ENCODE assay signal across 9 cellular contexts in the genomic region with DNA sequence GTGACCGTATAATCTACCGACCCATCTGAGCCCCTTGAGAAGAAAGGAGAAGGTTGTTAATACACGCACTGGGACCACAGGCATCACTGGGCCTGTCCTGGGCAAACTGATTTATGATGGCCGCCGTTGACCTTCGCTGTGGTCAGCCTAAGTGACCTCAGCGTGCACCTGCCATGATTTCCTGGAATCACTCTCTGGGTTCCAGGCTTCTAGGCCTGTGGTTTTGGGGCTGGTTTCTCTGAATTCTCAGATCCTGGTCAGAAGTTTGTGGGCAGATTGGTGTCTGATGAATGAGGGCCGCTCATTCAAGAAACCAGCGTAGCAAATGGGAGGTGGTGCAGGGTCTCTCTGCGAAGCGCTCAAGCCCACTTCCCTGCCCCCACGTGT.
DNase-seq lines count a peak whose midpoint lies in the region; ATAC-seq, FAIRE-seq and TF ChIP-seq lines count a peak whose summit lies in the region.
"Had no signal": no experiment of that assay in that cellular context is flagged by ENCODE, and none has a peak within 500 bp of the region (broad histone marks: within the 10 kb centered on the region; RNA-seq: fewer than 3 reads in every experiment).

No MANE protein-coding gene starts in this region.

- TF ChIP-seq EP300 in GM12878 (IDR thresholded peaks at IDR 0.05; ENCODE audit: borderline replicate concordance in 1 of 2, control insufficient read depth in 1 of 2, low read depth in 2 of 2, low read length in 2 of 2) = 0 out of 4 replicates have a peak, but pooled peaks of 1 of the 2 experiments have one; percentile 17

- no peak for FAIRE-seq in GM12878 (lab: Jason Lieb, UNC)

- peak overlapping the region; percentile 91 to 98 (median 97) for H3K27ac Mint-ChIP-seq in CD4-positive, alpha-beta memory T cell
- H3K27ac Mint-ChIP-seq in natural killer cell treated with Interleukin-12 subunit alpha and Interleukin-12 subunit beta and Interleukin-15 and Interleukin-18, amount 100 ng/mL, for 72 hours = peak overlapping the region; percentile 79 to 92

- peak overlapping the region; percentile 98; the same call in 1 of the 2 replicates for H3K4me2 ChIP-seq in MM.1S (ENCODE audit: low read depth, low read length)
- peak overlapping the region; percentile 84 for H3K4me2 ChIP-seq in GM12878 (ENCODE audit: control insufficient read depth, insufficient read depth)

- TF ChIP-seq POLR2A in GM12878 (IDR thresholded peaks at IDR 0.05; ENCODE audit: low read depth, low read length) (no peak), testis (IDR thresholded peaks at IDR 0.05) (no peak)

- POLR2A ChIA-PET in CD4-positive, alpha-beta memory T cell (lab: Charles Lee; ENCODE audit: partially characterized antibody) = no interaction called here
- POLR2A ChIA-PET in GM12878 (lab: Charles Lee) = no interaction called here

- no peaks in the 10 kb centered on the region for H3K36me3 Mint-ChIP-seq in CD4-positive, alpha-beta memory T cell
- no peaks in the 10 kb centered on the region for H3K36me3 Mint-ChIP-seq in natural killer cell treated with Interleukin-12 subunit alpha and Interleukin-12 subunit beta and Interleukin-15 and Interleukin-18, amount 100 ng/mL, for 72 hours

- peaks cover 0 to 4% of the 10 kb centered on the region in 2 donors for H3K27me3 Mint-ChIP-seq in CD4-positive, alpha-beta memory T cell
- peaks cover 0 to under 1% of the 10 kb centered on the region in 2 donors for H3K27me3 Mint-ChIP-seq in natural killer cell treated with Interleukin-12 subunit alpha and Interleukin-12 subunit beta and Interleukin-15 and Interleukin-18, amount 100 ng/mL, for 72 hours

- TF ChIP-seq RAD21 in GM12878 (IDR thresholded peaks at IDR 0.05; ENCODE audit: insufficient read depth, low read depth, low read length) = no peak

- H3K9me3 Mint-ChIP-seq in CD4-positive, alpha-beta memory T cell = no peaks in the 10 kb centered on the region
- H3K9me3 Mint-ChIP-seq in natural killer cell treated with Interleukin-12 subunit alpha and Interleukin-12 subunit beta and Interleukin-15 and Interleukin-18, amount 100 ng/mL, for 72 hours = no peaks in the 10 kb centered on the region

- H3K27me3 ChIP-seq in CD4-positive, alpha-beta memory T cell (ENCODE audit: insufficient read depth, low read length) = no peaks in the 10 kb centered on the region
- no peaks in the 10 kb centered on the region for H3K27me3 ChIP-seq in MM.1S (replicated peaks; ENCODE audit: insufficient read depth, low read length)
- H3K27me3 ChIP-seq in GM12878 (replicated peaks in 1 of 2; ENCODE audit: control insufficient read depth in 2 of 2, insufficient read depth in 2 of 2, low read length in 1 of 2) = no peaks in the 10 kb centered on the region; a peak in 1 of 4 replicates
- H3K27me3 ChIP-seq in testis = no peaks in the 10 kb centered on the region
- H3K27me3 ChIP-seq: cardiac muscle cell had no signal

- intact Hi-C loops in CD4-positive, alpha-beta memory T cell (cut with micrococcal nuclease) = no loop called here
- intact Hi-C loops in GM12878 (cut with micrococcal nuclease; ENCODE audit: unreplicated experiment) = no loop called here
- intact Hi-C loops in testis (cut with DNase I; ENCODE audit: low total_unique reads) = no loop called here

- H3K9ac ChIP-seq in MM.1S (ENCODE audit: low read length) = no peak overlapping the region
- H3K9ac ChIP-seq in GM12878 (ENCODE audit: control insufficient read depth, insufficient read depth, low read length) = peak overlapping the region; percentile 55; the same call in 1 of the 2 replicates

- H3K4me3 Mint-ChIP-seq in CD4-positive, alpha-beta memory T cell = peak overlapping the region in 7 of 8 donors; percentile 73 to 85 (median 84)
- peak overlapping the region; percentile 73 for H3K4me3 Mint-ChIP-seq in natural killer cell treated with Interleukin-12 subunit alpha and Interleukin-12 subunit beta and Interleukin-15 and Interleukin-18, amount 100 ng/mL, for 72 hours

- 19% methylated on average over 12 of the region's 12 CpGs for WGBS in GM12878 (ENCODE audit: insufficient coverage, insufficient replicate concordance, low lambda C conversion rate, missing lambda C conversion rate)
- WGBS in testis, 2 donors = 86 to 95% methylated on average over 12 of the region's 12 CpGs

- no peaks in the 10 kb centered on the region for H3K9me2 ChIP-seq in MM.1S (replicated peaks; ENCODE audit: insufficient read depth, low read length)

- no peaks in the 10 kb centered on the region for H3K36me3 ChIP-seq in CD4-positive, alpha-beta memory T cell (ENCODE audit: insufficient read depth, low read length)
- H3K36me3 ChIP-seq in MM.1S (replicated peaks; ENCODE audit: insufficient read depth, low read length) = no peaks in the 10 kb centered on the region
- H3K36me3 ChIP-seq in GM12878 (ENCODE audit: control insufficient read depth in 2 of 2, insufficient read depth in 2 of 2, low read length in 1 of 2) = no peaks in the 10 kb centered on the region
- no peaks in the 10 kb centered on the region for H3K36me3 ChIP-seq in testis (ENCODE audit: low read depth, missing control alignments)
- H3K36me3 ChIP-seq: cardiac muscle cell had no signal

- DNase-seq in CD4-positive, alpha-beta memory T cell = peak in 1 of 5 donors; percentile 52
- DNase-seq in MM.1S (no peak), GM12878 (ENCODE audit: low read depth, low spot score) (no peak), testis (no peak), NCI-H146 (lab: John Stamatoyannopoulos, UW) (no peak), DMS53 treated with DMSO at 0.1 percent for 48 hours (lab: John Stamatoyannopoulos, UW; ENCODE audit: unreplicated experiment) (no peak)
- peak; percentile 69 for DNase-seq in natural killer cell treated with Interleukin-12 subunit alpha and Interleukin-12 subunit beta and Interleukin-15 and Interleukin-18, amount 100 ng/mL, for 72 hours (ENCODE audit: low spot score)

- no TSS peak for BruUV-seq in GM12878 (replicated peaks; lab: Mats Ljungman, UMichigan)

- no peak for TF ChIP-seq CTCF in MM.1S (IDR thresholded peaks at IDR 0.05; ENCODE audit: low read length)
- TF ChIP-seq CTCF in GM12878 (IDR thresholded peaks at IDR 0.05 in 2 of 3, conservative IDR thresholded peaks at IDR 0.05 in 1 of 3; ENCODE audit: control insufficient read depth in 2 of 3, extremely low read depth in 1 of 3, insufficient read depth in 1 of 3, low read depth in 3 of 3, low read length in 3 of 3) = no peak
- TF ChIP-seq CTCF in testis (IDR thresholded peaks at IDR 0.05) = no peak

- H3K27ac ChIP-seq in CD4-positive, alpha-beta memory T cell (ENCODE audit: low read depth, low read length) = peak overlapping the region; percentile 42
- H3K27ac ChIP-seq in MM.1S (ENCODE audit: low read length) (peak overlapping the region; percentile 97; the same call in 1 of the 2 replicates), GM12878 (ENCODE audit: control insufficient read depth, insufficient read depth) (peak overlapping the region; percentile 77), testis (peak overlapping the region in 1 of 2 donors; percentile 93)
- H3K27ac ChIP-seq: cardiac muscle cell had no signal

- in situ Hi-C loops in GM12878 (cut with MboI) = no loop called here

- H3K4me1 Mint-ChIP-seq in CD4-positive, alpha-beta memory T cell = peaks cover 13 to 25% (median 18%) of the 10 kb centered on the region in 4 donors
- peaks cover 19 to 22% of the 10 kb centered on the region in 2 donors for H3K4me1 Mint-ChIP-seq in natural killer cell treated with Interleukin-12 subunit alpha and Interleukin-12 subunit beta and Interleukin-15 and Interleukin-18, amount 100 ng/mL, for 72 hours (ENCODE audit: low read depth in 2 of 2)

- SMC1A ChIA-PET in GM12878 (lab: Charles Lee; ENCODE audit: uncharacterized antibody, unreplicated experiment) = no interaction called here

- peaks cover 24% of the 10 kb centered on the region for H3K4me1 ChIP-seq in CD4-positive, alpha-beta memory T cell (ENCODE audit: insufficient read depth, low read length)
- peaks cover 26% of the 10 kb centered on the region for H3K4me1 ChIP-seq in MM.1S (ENCODE audit: low read length)
- peaks cover 41% of the 10 kb centered on the region for H3K4me1 ChIP-seq in GM12878 (ENCODE audit: control insufficient read depth, insufficient read depth, low read length)
- peaks cover 12% of the 10 kb centered on the region for H3K4me1 ChIP-seq in testis

- H3K4me3 ChIP-seq in CD4-positive, alpha-beta memory T cell (ENCODE audit: low read length in 2 of 2) = no peak overlapping the region
- no peak overlapping the region for H3K4me3 ChIP-seq in MM.1S (ENCODE audit: low read length)
- no peak overlapping the region for H3K4me3 ChIP-seq in GM12878
- no peak overlapping the region for H3K4me3 ChIP-seq in testis
- H3K4me3 ChIP-seq: cardiac muscle cell had no signal

- CTCF ChIA-PET in CD4-positive, alpha-beta memory T cell (lab: Charles Lee; ENCODE audit: partially characterized antibody) = no interaction called here
- CTCF ChIA-PET in GM12878 (lab: Yijun Ruan, JAX) = no interaction called here

- ATAC-seq in GM12878 = peak; percentile 28
- peak; percentile 24 to 51 for ATAC-seq in natural killer cell treated with Interleukin-12 subunit alpha and Interleukin-12 subunit beta and Interleukin-15 and Interleukin-18, amount 100 ng/mL, for 72 hours
- no peak for ATAC-seq in HG02571 (IDR thresholded peaks at IDR 0.05; ENCODE audit: unreplicated experiment)

- H2AFZ ChIP-seq in MM.1S (ENCODE audit: low read length) = no peak overlapping the region
- 0 out of 2 replicates have a peak overlapping the region, but pooled peaks have one; percentile 20 for H2AFZ ChIP-seq in GM12878 (ENCODE audit: control insufficient read depth, low read depth, low read length)

- no peaks in the 10 kb centered on the region for H3K9me3 ChIP-seq in CD4-positive, alpha-beta memory T cell (ENCODE audit: control insufficient read depth in 1 of 2, low read length in 2 of 2)
- H3K9me3 ChIP-seq in MM.1S (replicated peaks; ENCODE audit: insufficient read depth, low read length) (no peaks in the 10 kb centered on the region), GM12878 (replicated peaks; ENCODE audit: control insufficient read depth, insufficient read depth, low read length) (no peaks in the 10 kb centered on the region), testis (no peaks in the 10 kb centered on the region)

- no peaks in the 10 kb centered on the region for H3K79me2 ChIP-seq in MM.1S (ENCODE audit: low read length)
- no peaks in the 10 kb centered on the region for H3K79me2 ChIP-seq in GM12878 (ENCODE audit: control insufficient read depth, insufficient read depth, low read length)

- RAD21 ChIA-PET in GM12878 (lab: Charles Lee; ENCODE audit: unreplicated experiment) = no interaction called here

- H3F3A ChIP-seq in MM.1S (ENCODE audit: insufficient read depth, low read length) = peaks cover 21% of the 10 kb centered on the region

- no peaks in the 10 kb centered on the region for H4K20me1 ChIP-seq in MM.1S (ENCODE audit: insufficient read depth, low read length)
- no peaks in the 10 kb centered on the region for H4K20me1 ChIP-seq in GM12878 (ENCODE audit: control insufficient read depth, insufficient read depth)

TF ChIP-seq in GM12878, 131 proteins besides CTCF, POLR2A, EP300 and RAD21:
- TF ChIP-seq BCL11A (IDR thresholded peaks at IDR 0.05; ENCODE audit: low read depth, low read length) (peak; percentile 15; the same call in 1 of the 2 replicates), TCF12 (IDR thresholded peaks at IDR 0.05; ENCODE audit: low read depth, low read length) (0 out of 2 replicates have a peak, but pooled peaks have one; percentile 28), MTA2 (IDR thresholded peaks at IDR 0.05; ENCODE audit: low read depth) (no peak), GABPA (IDR thresholded peaks at IDR 0.05; ENCODE audit: low read depth) (no peak)
